In genomic region chr18:55748227-55748738, GRCh38 we compare ENCODE assay signal across 1 cellular context.
TF ChIP-seq lines count a peak whose summit lies in the region.

No MANE protein-coding gene starts in this region.

TF ChIP-seq in K562, 482 proteins besides CTCF, POLR2A, EP300 and RAD21 (continued from another document and continues in another):
- no peak for TF ChIP-seq ZBTB40 (IDR thresholded peaks at IDR 0.05)
- no peak for TF ChIP-seq ZBTB40 (CRISPR knock-in tag; IDR thresholded peaks at IDR 0.05)
- TF ChIP-seq IRF9 (tag; IDR thresholded peaks at IDR 0.05): peak; percentile 72; the same call in 1 of the 2 replicates
- TF ChIP-seq MYC (IDR thresholded peaks at IDR 0.05; ENCODE audit: low read depth, low read length): peak; percentile 52; the same call in 1 of the 2 replicates
- TF ChIP-seq MYC (CRISPR knock-in tag; IDR thresholded peaks at IDR 0.05; ENCODE audit: borderline replicate concordance, low read depth): no peak; the same call in 1 of the 2 replicates
- TF ChIP-seq CEBPG (CRISPR knock-in tag; IDR thresholded peaks at IDR 0.05): peak; percentile 71; the same call in 1 of the 2 replicates
- peak; percentile 76 to 87 for TF ChIP-seq CEBPG (tag; conservative IDR thresholded peaks at IDR 0.05 in 1 of 2, IDR thresholded peaks at IDR 0.05 in 1 of 2)
- no peak for TF ChIP-seq ZNF518B (CRISPR knock-in tag; IDR thresholded peaks at IDR 0.05)
- TF ChIP-seq ARID1B (IDR thresholded peaks at IDR 0.05): peak; percentile 99
- TF ChIP-seq HMGXB4 (CRISPR knock-in tag; IDR thresholded peaks at IDR 0.05): no peak
- no peak for TF ChIP-seq ZNF436 (CRISPR knock-in tag; IDR thresholded peaks at IDR 0.05)
- no peak for TF ChIP-seq E2F1 (CRISPR knock-in tag; IDR thresholded peaks at IDR 0.05)
- peak; percentile 88 for TF ChIP-seq MTA3 (IDR thresholded peaks at IDR 0.05; ENCODE audit: borderline replicate concordance)
- no peak for TF ChIP-seq RAD51 (IDR thresholded peaks at IDR 0.05; ENCODE audit: borderline replicate concordance, low read depth)
- no peak for TF ChIP-seq REST (CRISPR knock-in tag; IDR thresholded peaks at IDR 0.05; ENCODE audit: low read depth)
- peak; percentile 39 to 79; a peak in 3 of 4 replicates for TF ChIP-seq MNT (conservative IDR thresholded peaks at IDR 0.05)
